In genomic region chr3:23944861-23945652, GRCh38 we compare ENCODE assay signal across 8 cellular contexts. TPM values are rescaled to one million over a fixed set of nuclear protein-coding genes. Genes with fewer than 3 reads are reported as not detected.
DNase-seq lines count a peak whose midpoint lies in the region; ATAC-seq and TF ChIP-seq lines count a peak whose summit lies in the region.

Gene NR1D2 (plus strand): TSS chr3:23945286. CDS start chr3:23945579, 293 bp downstream.

- TF ChIP-seq POLR2A in prostate gland (IDR thresholded peaks at IDR 0.05): peak; percentile 89

- TF ChIP-seq CTCF in GM10266 (IDR thresholded peaks at IDR 0.05; ENCODE audit: control insufficient read depth, insufficient read depth, low read depth, missing control alignments) (peak; percentile 42), LNCaP clone FGC (IDR thresholded peaks at IDR 0.05; ENCODE audit: control insufficient read depth, extremely low read depth, insufficient read depth) (0 out of 2 replicates have a peak, but pooled peaks have one; percentile 6), left ventricle myocardium inferior (IDR thresholded peaks at IDR 0.05; ENCODE audit: borderline replicate concordance) (no peak), prostate gland (IDR thresholded peaks at IDR 0.05) (peak in 1 of 4 experiments; percentile 14), upper lobe of right lung (IDR thresholded peaks at IDR 0.05) (no peak)

- H3K4me3 ChIP-seq in H7 (ENCODE audit: insufficient read depth, low read depth, low read length) (peak within 1 kb of the TSS; percentile 86), LNCaP clone FGC (ENCODE audit: low read depth, low read length) (peak within 1 kb of the TSS; percentile 70), left ventricle myocardium inferior (peak within 1 kb of the TSS; percentile 80), prostate gland (peak within 1 kb of the TSS; percentile 72 to 82), upper lobe of right lung (peak within 1 kb of the TSS; percentile 91)

- WGBS in prostate gland: under 1% methylated on average over 65 of the region's 88 CpGs

- peak; percentile 92 for DNase-seq in GM10266 (ENCODE audit: extremely low spot score)
- DNase-seq in H7: peak; percentile 96
- no peak for DNase-seq in LNCaP clone FGC (ENCODE audit: low read depth)
- peak; percentile 70 to 87 (median 77) for DNase-seq in T-helper 1 cell
- DNase-seq in amniotic epithelial cell (ENCODE audit: low read depth): peak; percentile 61
- peak; percentile 88 for DNase-seq in left ventricle myocardium inferior
- peak; percentile 83 for DNase-seq in prostate gland (ENCODE audit: low spot score)
- DNase-seq in upper lobe of right lung: peak; percentile 94

- H3K4me1 ChIP-seq in left ventricle myocardium inferior (peaks cover 49% of the 10 kb centered on the region), prostate gland (replicated peaks) (peaks cover 8% of the 10 kb centered on the region), upper lobe of right lung (peaks cover 38% of the 10 kb centered on the region)

- peak within 1 kb of the TSS; percentile 99 for H3K27ac ChIP-seq in left ventricle myocardium inferior (replicated peaks)
- H3K27ac ChIP-seq in prostate gland: peak within 1 kb of the TSS; percentile 96 to 99
- peak within 1 kb of the TSS; percentile 93 for H3K27ac ChIP-seq in upper lobe of right lung

- no peaks in the 10 kb centered on the region for H3K27me3 ChIP-seq in H7 (ENCODE audit: control insufficient read depth, insufficient read depth, low read length)
- no peaks in the 10 kb centered on the region for H3K27me3 ChIP-seq in left ventricle myocardium inferior (ENCODE audit: low read depth)
- H3K27me3 ChIP-seq in prostate gland (replicated peaks; ENCODE audit: insufficient read depth): no peaks in the 10 kb centered on the region
- H3K27me3 ChIP-seq in upper lobe of right lung: no peaks in the 10 kb centered on the region

- H3K36me3 ChIP-seq in H7 (replicated peaks; ENCODE audit: control insufficient read depth, insufficient read depth, low read length) (no peaks in the 10 kb centered on the region), left ventricle myocardium inferior (no peaks in the 10 kb centered on the region), prostate gland (no peaks in the 10 kb centered on the region), upper lobe of right lung (no peaks in the 10 kb centered on the region)

- intact Hi-C loops in left ventricle myocardium inferior (cut with micrococcal nuclease) (no loop called here), prostate gland (cut with DNase I) (no loop called here), upper lobe of right lung (cut with DNase I) (no loop called here)

- H3K9me3 ChIP-seq in left ventricle myocardium inferior (replicated peaks): no peaks in the 10 kb centered on the region
- H3K9me3 ChIP-seq in prostate gland: no peaks in the 10 kb centered on the region
- no peaks in the 10 kb centered on the region for H3K9me3 ChIP-seq in upper lobe of right lung

- ATAC-seq in upper lobe of right lung: peak; percentile 83

RNA-seq across cellular contexts. Expression of gene NR1D2, which starts in this region (rescaled TPM):
- 9.5 and 13.3 TPM in 2 replicates for total RNA-seq in H7 (2014; rRNA removed; shearing (Covaris generic))
- total RNA-seq in left ventricle myocardium inferior (43.5 TPM), prostate gland (10 to 100 TPM; 39.8 to 48.9 TPM), upper lobe of right lung (62.1 TPM)

Comparison
In these comparisons a context has a peak if more than half of its experiments do, and no peak if none do; other contexts are left out.
1. CTCF ChIP-seq: peak in GM10266 (single experiment) and LNCaP clone FGC (single experiment); none in left ventricle myocardium inferior (single experiment) and upper lobe of right lung (single experiment).
2. Peak in every context shown above with its lines, with median percentiles within 50 percentile points of each other: H3K4me3 ChIP-seq and H3K27ac ChIP-seq.